Comparison of ENCODE assay signal across 1 cellular context in genomic region chr21:39373634-39374033, GRCh38.
TF ChIP-seq lines count a peak whose summit lies in the region.

No MANE protein-coding gene starts in this region.

TF ChIP-seq in HCT116, 20 proteins besides CTCF, POLR2A, EP300 and RAD21 (continued from another document):
- TF ChIP-seq YY1 (IDR thresholded peaks at IDR 0.05; ENCODE audit: extremely low read depth, insufficient replicate concordance, low read depth, low read length) (no peak), REST (IDR thresholded peaks at IDR 0.05; ENCODE audit: low read depth) (no peak), EZH2phosphoT487 (IDR thresholded peaks at IDR 0.05; ENCODE audit: borderline replicate concordance) (no peak), JUND (IDR thresholded peaks at IDR 0.05) (no peak), CEBPB (IDR thresholded peaks at IDR 0.05; ENCODE audit: low read depth) (no peak), EGR1 (IDR thresholded peaks at IDR 0.05; ENCODE audit: low read depth) (no peak), CBX3 (IDR thresholded peaks at IDR 0.05; ENCODE audit: low read depth) (no peak), TCF7L2 (IDR thresholded peaks at IDR 0.05; ENCODE audit: borderline replicate concordance, extremely low read depth, insufficient read depth, insufficient read length) (no peak), EZH2 (IDR thresholded peaks at IDR 0.05) (no peak), SRF (IDR thresholded peaks at IDR 0.05; ENCODE audit: low read depth) (no peak)
